In genomic region chr5:163248333-163248732, GRCh38 we compare ENCODE assay signal across 18 cellular contexts.
DNase-seq lines count a peak whose midpoint lies in the region; ATAC-seq and TF ChIP-seq lines count a peak whose summit lies in the region.
"Had no signal": no experiment of that assay in that cellular context is flagged by ENCODE, and none has a peak within 500 bp of the region (broad histone marks: within the 10 kb centered on the region; RNA-seq: fewer than 3 reads in every experiment).

No MANE protein-coding gene starts in this region.

- no peak overlapping the region for H3K18ac ChIP-seq in mesendoderm (ENCODE audit: low read length)

- intact Hi-C loops in body of pancreas (cut with DNase I): no loop called here

- H2BK120ac ChIP-seq in mesendoderm (ENCODE audit: low read depth, low read length): no peak overlapping the region

- H3K4ac ChIP-seq in mesendoderm (ENCODE audit: low read depth, low read length): no peak overlapping the region

- no peak overlapping the region for H2AK5ac ChIP-seq in mesendoderm (ENCODE audit: low read length)

- WGBS in body of pancreas, 2 donors: 21 to 35% methylated on average over 2 of the region's 2 CpGs
- WGBS in mesendoderm (ENCODE audit: extremely low coverage, insufficient coverage, low lambda C conversion rate): no CpG with 5 or more reads among the region's 2 CpGs

- H3K4me1 ChIP-seq in RWPE2 (ENCODE audit: insufficient read depth, poor library complexity, severe bottlenecking) (peaks cover 21% of the 10 kb centered on the region), body of pancreas (peaks cover 5% of the 10 kb centered on the region), mesendoderm (ENCODE audit: control insufficient read depth, low read depth, low read length) (peaks cover 2% of the 10 kb centered on the region)

- TF ChIP-seq POLR2A in body of pancreas (IDR thresholded peaks at IDR 0.05): no peak

- no peaks in the 10 kb centered on the region for H4K20me1 ChIP-seq in neural cell (ENCODE audit: insufficient read depth)

- CTCF ChIA-PET in GM10248 (lab: Yijun Ruan, JAX): interaction anchor here (1.2 kb wide), 1 partner anchor 58 kb away, joined by 3 read pairs; no protein-coding TSS in a partner anchor

- H3K23ac ChIP-seq in mesendoderm (ENCODE audit: low read length): no peak overlapping the region

- no peak overlapping the region for H4K8ac ChIP-seq in mesendoderm (ENCODE audit: low read depth, low read length)

- H3K9me2 ChIP-seq in neural cell (ENCODE audit: insufficient read depth, low read length): no peaks in the 10 kb centered on the region

- DNase-seq in M059J (ENCODE audit: low read depth) (peak; percentile 90), RWPE2 (ENCODE audit: low spot score) (no peak), body of pancreas (peak; percentile 16 to 55 (median 24)), GM10248 (ENCODE audit: extremely low spot score) (no peak), mesendoderm (no peak)
- DNase-seq: C1 segment of cervical spinal cord; CD8-positive, alpha-beta memory T cell; DMS79; NCI-H1048; NCI-H146; NCI-H2081 treated with DMSO at 0.1 percent for 48 hours; NCI-H510A; NCI-H748 treated with DMSO at 0.1 percent for 48 hours; NK-92 treated with Interleukin-12 subunit alpha and Interleukin-12 subunit beta, amount 100 ng/mL, for 24 hours; SHP77 had no signal

- H3K79me2 ChIP-seq in neural cell (replicated peaks; ENCODE audit: insufficient read depth, low read length) (no peaks in the 10 kb centered on the region), mesendoderm (ENCODE audit: control insufficient read depth, insufficient read depth, low read length) (no peaks in the 10 kb centered on the region)

- H3K27ac ChIP-seq in RWPE2 (ENCODE audit: poor library complexity, severe bottlenecking) (peak overlapping the region; percentile 97), body of pancreas (no peak overlapping the region), neural cell (ENCODE audit: low read length) (peak overlapping the region; percentile 57), mesendoderm (ENCODE audit: low read depth, low read length) (no peak overlapping the region)
- H3K27ac ChIP-seq: KMS-11 had no signal

- no peaks in the 10 kb centered on the region for H3K79me1 ChIP-seq in mesendoderm (ENCODE audit: low read length)

- H3K4me2 ChIP-seq in neural cell (ENCODE audit: low read length): no peak overlapping the region
- no peak overlapping the region for H3K4me2 ChIP-seq in mesendoderm (ENCODE audit: low read length)
- H3K4me2 ChIP-seq: KMS-11 had no signal

- no peak for TF ChIP-seq RAD21 in neural cell (conservative IDR thresholded peaks at IDR 0.05)

- no peaks in the 10 kb centered on the region for H3F3A ChIP-seq in neural cell (ENCODE audit: insufficient read depth, low read length, poor library complexity, severe bottlenecking)

- TF ChIP-seq CTCF in RWPE2 (IDR thresholded peaks at IDR 0.05; ENCODE audit: poor library complexity, severe bottlenecking) (no peak), body of pancreas (IDR thresholded peaks at IDR 0.05) (no peak), neural cell (IDR thresholded peaks at IDR 0.05; ENCODE audit: poor library complexity, severe bottlenecking) (no peak), GM10248 (IDR thresholded peaks at IDR 0.05; ENCODE audit: control extremely low read depth, extremely low read depth, low read depth, missing control alignments) (no peak)

- TF ChIP-seq EP300 in neural cell (conservative IDR thresholded peaks at IDR 0.05; ENCODE audit: poor library complexity, severe bottlenecking): no peak

- H3K27me3 ChIP-seq in RWPE2 (ENCODE audit: insufficient read depth, poor library complexity, severe bottlenecking): no peaks in the 10 kb centered on the region
- no peaks in the 10 kb centered on the region for H3K27me3 ChIP-seq in body of pancreas
- H3K27me3 ChIP-seq in neural cell (ENCODE audit: insufficient read depth, low read depth, low read length): no peaks in the 10 kb centered on the region
- no peaks in the 10 kb centered on the region for H3K27me3 ChIP-seq in mesendoderm (ENCODE audit: insufficient read depth, low read length, poor library complexity)

- no peak overlapping the region for H3K56ac ChIP-seq in mesendoderm (ENCODE audit: low read length)

- no peaks in the 10 kb centered on the region for H3K36me3 ChIP-seq in RWPE2 (ENCODE audit: low read depth)
- no peaks in the 10 kb centered on the region for H3K36me3 ChIP-seq in body of pancreas (replicated peaks in 1 of 2; ENCODE audit: insufficient read depth in 1 of 2, low read depth in 2 of 2)
- no peaks in the 10 kb centered on the region for H3K36me3 ChIP-seq in neural cell (ENCODE audit: insufficient read depth, low read length)
- H3K36me3 ChIP-seq in mesendoderm (ENCODE audit: control insufficient read depth, insufficient read depth, low read length): no peaks in the 10 kb centered on the region

- peak; percentile 66 for ATAC-seq in RWPE2 (ENCODE audit: low read depth)
- peak; percentile 18 for ATAC-seq in body of pancreas
- no peak for ATAC-seq in GM18868 (IDR thresholded peaks at IDR 0.05; ENCODE audit: unreplicated experiment)

- POLR2A ChIA-PET in GM10248 (lab: Yijun Ruan, JAX): no interaction called here

- no peaks in the 10 kb centered on the region for H3K9me3 ChIP-seq in RWPE2 (ENCODE audit: severe bottlenecking)
- H3K9me3 ChIP-seq in body of pancreas: no peaks in the 10 kb centered on the region
- H3K9me3 ChIP-seq in neural cell (ENCODE audit: low read length): no peaks in the 10 kb centered on the region

- no peak overlapping the region for H2AFZ ChIP-seq in neural cell (ENCODE audit: low read depth, low read length)

- H3K4me3 ChIP-seq in RWPE2 (ENCODE audit: severe bottlenecking) (no peak overlapping the region), body of pancreas (no peak overlapping the region), neural cell (ENCODE audit: low read length) (peak overlapping the region; percentile 2), mesendoderm (ENCODE audit: low read length) (no peak overlapping the region)

- H2BK15ac ChIP-seq in mesendoderm (replicated peaks; ENCODE audit: low read depth): no peak overlapping the region

- no peak overlapping the region for H2BK5ac ChIP-seq in mesendoderm (ENCODE audit: low read length)

- no peak overlapping the region for H3K9ac ChIP-seq in neural cell (ENCODE audit: low read length)
- no peak overlapping the region for H3K9ac ChIP-seq in mesendoderm (ENCODE audit: low read length)
- H3K9ac ChIP-seq: KMS-11 had no signal

- no peak overlapping the region for H4K5ac ChIP-seq in mesendoderm (ENCODE audit: low read length)

TF ChIP-seq in neural cell, 6 proteins besides CTCF, POLR2A, EP300 and RAD21:
- TF ChIP-seq SMC3 (conservative IDR thresholded peaks at IDR 0.05; ENCODE audit: poor library complexity) (no peak), REST (IDR thresholded peaks at IDR 0.05; ENCODE audit: borderline replicate concordance) (no peak), POLR2AphosphoS5 (IDR thresholded peaks at IDR 0.05) (no peak), MXI1 (conservative IDR thresholded peaks at IDR 0.05; ENCODE audit: poor library complexity, severe bottlenecking) (no peak), EZH2 (IDR thresholded peaks at IDR 0.05; ENCODE audit: borderline replicate concordance, insufficient read depth, low read length, poor library complexity, severe bottlenecking) (no peak)

Comparison
In these comparisons a context has a peak if more than half of its experiments do, and no peak if none do; other contexts are left out.
1. DNase-seq: peak in M059J (single experiment) and body of pancreas (4 of 4); none in RWPE2 (single experiment), GM10248 (single experiment) and mesendoderm (single experiment).
2. H3K27ac ChIP-seq: peak in RWPE2 (single experiment) and neural cell (single experiment); none in body of pancreas (0 of 4) and mesendoderm (single experiment).